22 cellular contexts compared by ENCODE assay signal in the genomic region with DNA sequence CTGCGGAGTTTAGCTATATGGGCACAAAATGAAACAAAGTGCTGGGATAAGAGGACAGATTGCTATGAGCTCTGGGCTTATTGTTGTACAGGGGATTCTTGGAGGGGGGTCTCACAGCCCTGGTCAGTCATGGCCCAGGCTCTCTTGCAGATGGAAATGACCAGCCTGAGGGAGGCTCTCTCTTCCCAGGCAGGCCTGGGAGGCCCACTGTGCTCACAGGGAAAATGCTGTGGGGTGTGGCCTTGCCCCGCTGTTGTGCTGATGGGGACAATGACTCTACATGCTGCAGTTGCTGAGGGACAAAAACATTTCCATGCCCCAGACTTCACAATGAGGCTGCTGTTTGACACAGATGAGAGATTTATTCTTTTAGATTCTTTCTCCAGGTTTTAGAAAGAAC.
A peak's percentile ranks its signal among the peaks of the same experiment; 100 is the strongest.
DNase-seq lines count a peak whose midpoint lies in the region; ATAC-seq and TF ChIP-seq lines count a peak whose summit lies in the region.
"Had no signal": no experiment of that assay in that cellular context is flagged by ENCODE, and none has a peak within 500 bp of the region (broad histone marks: within the 10 kb centered on the region; RNA-seq: fewer than 3 reads in every experiment).

No MANE protein-coding gene starts in this region.

- H3K4me3 ChIP-seq in neuronal stem cell (ENCODE audit: low read length in 2 of 2) (no peak overlapping the region), breast epithelium (no peak overlapping the region)
- H3K4me3 ChIP-seq: BLaER1, SJSA1 had no signal

- peaks cover 0 to 7% of the 10 kb centered on the region in 2 donors for H3K4me1 ChIP-seq in neuronal stem cell (ENCODE audit: control insufficient read depth in 2 of 2, insufficient read depth in 1 of 2, low read depth in 1 of 2, low read length in 2 of 2)
- no peaks in the 10 kb centered on the region for H3K4me1 ChIP-seq in breast epithelium
- H3K4me1 ChIP-seq: BLaER1, SJSA1 had no signal

- no peak overlapping the region for H2BK120ac ChIP-seq in neuronal stem cell (ENCODE audit: low read depth, low read length)

- H4K91ac ChIP-seq in neuronal stem cell (ENCODE audit: low read depth, low read length, poor library complexity), result no peak overlapping the region

- H3K4me2 ChIP-seq in neuronal stem cell (ENCODE audit: insufficient read depth, low read length, poor library complexity, severe bottlenecking), result no peak overlapping the region
- H3K4me2 ChIP-seq: BLaER1 had no signal

- no peaks in the 10 kb centered on the region for H3K36me3 ChIP-seq in neuronal stem cell (replicated peaks in 1 of 2; ENCODE audit: control insufficient read depth in 2 of 2, insufficient read depth in 2 of 2, low read length in 2 of 2)
- H3K36me3 ChIP-seq in breast epithelium, result no peaks in the 10 kb centered on the region
- H3K36me3 ChIP-seq: BLaER1, SJSA1 had no signal

- TF ChIP-seq CTCF in breast epithelium (IDR thresholded peaks at IDR 0.05), result no peak

- H3K4ac ChIP-seq in neuronal stem cell (ENCODE audit: low read length), result no peak overlapping the region

- no peak for TF ChIP-seq POLR2A in breast epithelium (IDR thresholded peaks at IDR 0.05)

- H3K27me3 ChIP-seq in layer of hippocampus (ENCODE audit: control insufficient read depth, insufficient read depth, low read length) (no peaks in the 10 kb centered on the region), neuronal stem cell (ENCODE audit: control insufficient read depth in 3 of 3, insufficient read depth in 3 of 3, low read depth in 1 of 3, low read length in 3 of 3) (no peaks in the 10 kb centered on the region), breast epithelium (no peaks in the 10 kb centered on the region)
- H3K27me3 ChIP-seq: BLaER1 had no signal

- no peak overlapping the region for H2AFZ ChIP-seq in neuronal stem cell (ENCODE audit: low read length)

- H3K23ac ChIP-seq in neuronal stem cell (ENCODE audit: low read depth, low read length, poor library complexity), result no peak overlapping the region

- WGBS in neuronal stem cell (ENCODE audit: extremely low coverage in 2 of 2, insufficient read length in 2 of 2, insufficient replicate concordance in 1 of 2), 2 donors, result no CpG with 5 or more reads among the region's 2 CpGs

- H3K79me1 ChIP-seq in neuronal stem cell (ENCODE audit: low read depth, low read length), result no peaks in the 10 kb centered on the region

- no peak for ATAC-seq in GM21447 (IDR thresholded peaks at IDR 0.05; ENCODE audit: unreplicated experiment)
- ATAC-seq: Right ventricle myocardium inferior had no signal

- peak overlapping the region; percentile 44 for H2AK5ac ChIP-seq in neuronal stem cell (ENCODE audit: low read depth, low read length)

- no peak overlapping the region for H3K9ac ChIP-seq in neuronal stem cell (ENCODE audit: low read depth, low read length, poor library complexity)
- H3K9ac ChIP-seq: BLaER1 had no signal

- H2BK5ac ChIP-seq in neuronal stem cell (ENCODE audit: low read length), result peak overlapping the region; percentile 39

- H4K8ac ChIP-seq in neuronal stem cell (ENCODE audit: low read depth, low read length), result no peak overlapping the region

- intact Hi-C loops in breast epithelium (cut with DNase I; ENCODE audit: low total_unique reads), result no loop called here

- H2BK12ac ChIP-seq in neuronal stem cell (ENCODE audit: low read length), result no peak overlapping the region

- no peak overlapping the region for H3K18ac ChIP-seq in neuronal stem cell (ENCODE audit: low read length)

- H3K14ac ChIP-seq in neuronal stem cell (ENCODE audit: low read length), result peak overlapping the region; percentile 78

- no peak overlapping the region for H2BK15ac ChIP-seq in neuronal stem cell (ENCODE audit: low read length)

- H3K9me3 ChIP-seq in neuronal stem cell (replicated peaks in 1 of 2; ENCODE audit: control insufficient read depth in 2 of 2, insufficient read depth in 1 of 2, low read depth in 1 of 2, low read length in 2 of 2) (no peaks in the 10 kb centered on the region), breast epithelium (no peaks in the 10 kb centered on the region)
- H3K9me3 ChIP-seq: SJSA1 had no signal

- DNase-seq in Ammon's horn (ENCODE audit: low spot score) (peak; percentile 73), neuronal stem cell (ENCODE audit: low spot score) (no peak), breast epithelium (ENCODE audit: low spot score in 2 of 2) (no peak), NCI-H2196 (lab: John Stamatoyannopoulos, UW; ENCODE audit: unreplicated experiment) (no peak), RPMI8226 (no peak)
- DNase-seq: 8988T; CD4-positive, CD25-positive, alpha-beta regulatory T cell; DMS53; NCI-H1092; NCI-H1417 treated with DMSO at 0.1 percent for 48 hours; NCI-H187; NCI-H2081 treated with DMSO at 0.1 percent for 48 hours; NCI-H2171 treated with DMSO at 0.1 percent for 48 hours; NCI-H524; NCI-H748 treated with DMSO at 0.1 percent for 48 hours had no signal

- H3K27ac ChIP-seq in cingulate gyrus (ENCODE audit: low read depth, low read length) (peak overlapping the region; percentile 80), layer of hippocampus (ENCODE audit: low read depth, low read length) (peak overlapping the region; percentile 61), neuronal stem cell (replicated peaks; ENCODE audit: low read length) (no peak overlapping the region), breast epithelium (no peak overlapping the region)
- H3K27ac ChIP-seq: BLaER1, HL-60, SJSA1 had no signal

Comparison
In these comparisons a context has a peak if more than half of its experiments do, and no peak if none do; other contexts are left out.
1. H3K27ac ChIP-seq: peak in cingulate gyrus (single experiment) and layer of hippocampus (single experiment); none in neuronal stem cell (single experiment) and breast epithelium (0 of 2).